Comparison of ENCODE assay signal across 28 cellular contexts in genomic region chr7:142111509-142111908, GRCh38. TPM values are rescaled to one million over a fixed set of nuclear protein-coding genes. Genes with fewer than 3 reads are reported as not detected.
DNase-seq lines count a peak whose midpoint lies in the region; ATAC-seq and TF ChIP-seq lines count a peak whose summit lies in the region.
"Had no signal": no experiment of that assay in that cellular context is flagged by ENCODE, and none has a peak within 500 bp of the region (broad histone marks: within the 10 kb centered on the region; RNA-seq: fewer than 3 reads in every experiment).

TSS of gene MGAM2 (plus strand) at chr7:142111718. CDS start at chr7:142116874, 5,156 bp downstream.

- H4K91ac ChIP-seq in H9 (ENCODE audit: insufficient read length, low read depth, low read length), result no peak within 1 kb of the TSS

- intact Hi-C loops in colonic mucosa (cut with DNase I), result loop anchor here (5.0 kb wide), 1 partner anchor 36 kb away; no protein-coding TSS in a partner anchor

- DNase-seq in H9 (no peak), NCI-H526 (lab: John Stamatoyannopoulos, UW) (peak; percentile 87 to 93), colonic mucosa (peak; percentile 46), neural crest cell (ENCODE audit: low read depth, low spot score) (no peak), NCI-H1417 treated with DMSO at 0.1 percent for 48 hours (lab: John Stamatoyannopoulos, UW) (no peak), erythroblast (lab: John Stamatoyannopoulos, UW) (no peak)
- DNase-seq in activated T-cell treated with anti-CD3 and anti-CD28 coated beads, Interleukin-2, amount 50 U/mL, for 72 hours, result no peak
- DNase-seq: activated CD8-positive, alpha-beta T cell treated with anti-CD3 and anti-CD28 coated beads, Interleukin-2, amount 10 ng/mL, durations not matched to agents 7 days and 5 days; activated naive CD4-positive, alpha-beta T cell treated with anti-CD3 and anti-CD28 coated beads for 36 hours; activated T-cell treated with anti-CD3 and anti-CD28 coated beads, Interleukin-2, amount 50 U/mL, for 1 hour; amygdala; CD4-positive, CD25-positive, alpha-beta regulatory T cell; DMS79; dorsolateral prefrontal cortex; GM23248; natural killer cell; NCI-H1092 treated with DMSO at 0.1 percent for 48 hours; NCI-H2107; NCI-H524 treated with DMSO at 0.1 percent for 48 hours; stimulated activated CD4-positive, alpha-beta T cell treated with anti-CD3 and anti-CD28 coated beads, Interleukin-1b, Interleukin-23, amount 100 ng/mL, for 48 hours; stimulated activated naive CD4-positive, alpha-beta T cell; thyroid gland had no signal

- H3K27ac ChIP-seq in H9 (ENCODE audit: insufficient read length, low read depth, low read length) (no peak within 1 kb of the TSS), colonic mucosa (no peak within 1 kb of the TSS)
- H3K27ac ChIP-seq: cardiac muscle cell, dorsolateral prefrontal cortex, GM23248, KMS-11, thyroid gland had no signal

- H3K27me3 Mint-ChIP-seq in H9 (ENCODE audit: low read depth) (no peaks in the 10 kb centered on the region), neural crest cell (ENCODE audit: low read depth) (peaks cover 6% of the 10 kb centered on the region)
- peaks cover 4% of the 10 kb centered on the region for H3K27me3 Mint-ChIP-seq in activated T-cell treated with anti-CD3 and anti-CD28 coated beads, Interleukin-2, amount 50 U/mL, for 72 hours (ENCODE audit: low read depth)
- H3K27me3 Mint-ChIP-seq: CD4-positive, CD25-positive, alpha-beta regulatory T cell had no signal

- peak within 1 kb of the TSS; percentile 63 for H4K5ac ChIP-seq in H9 (ENCODE audit: insufficient read length, low read depth, low read length)

- H3K9me3 Mint-ChIP-seq in H9 (no peaks in the 10 kb centered on the region), neural crest cell (peaks cover 2% of the 10 kb centered on the region)
- no peaks in the 10 kb centered on the region for H3K9me3 Mint-ChIP-seq in activated T-cell treated with anti-CD3 and anti-CD28 coated beads, Interleukin-2, amount 50 U/mL, for 72 hours
- H3K9me3 Mint-ChIP-seq: activated naive CD4-positive, alpha-beta T cell treated with anti-CD3 and anti-CD28 coated beads for 36 hours; natural killer cell; T-helper 2 cell treated with Interferon-gamma antibody and Interleukin-4, amounts not matched to agents 5 μg/mL and 100 μg/mL, for 36 hours had no signal

- no peak within 1 kb of the TSS for H3K18ac ChIP-seq in H9 (ENCODE audit: insufficient read length, low read depth, low read length)

- H3K79me2 ChIP-seq in H9 (ENCODE audit: insufficient read depth, low read length), result no peaks in the 10 kb centered on the region

- peaks cover 3% of the 10 kb centered on the region; the same call in 1 of the 2 replicates for H3K4me1 ChIP-seq in H9 (ENCODE audit: insufficient read depth, low read length)
- H3K4me1 ChIP-seq in colonic mucosa, result no peaks in the 10 kb centered on the region
- H3K4me1 ChIP-seq: thyroid gland had no signal

- H2BK120ac ChIP-seq in H9 (ENCODE audit: low read depth, low read length, poor library complexity, severe bottlenecking), result no peak within 1 kb of the TSS

- no CpG with 5 or more reads among the region's 4 CpGs for WGBS in H9 (ENCODE audit: extremely low coverage, insufficient read length, low lambda C conversion rate)

- no peaks in the 10 kb centered on the region for H3K23me2 ChIP-seq in H9 (ENCODE audit: insufficient read length, low read depth, low read length, poor library complexity, severe bottlenecking)

- no peak within 1 kb of the TSS for H2AK5ac ChIP-seq in H9 (ENCODE audit: insufficient read length, low read length)

- no peak within 1 kb of the TSS for H3K4me3 Mint-ChIP-seq in H9
- no peak within 1 kb of the TSS for H3K4me3 Mint-ChIP-seq in neural crest cell
- no peak within 1 kb of the TSS for H3K4me3 Mint-ChIP-seq in activated T-cell treated with anti-CD3 and anti-CD28 coated beads, Interleukin-2, amount 50 U/mL, for 72 hours
- H3K4me3 Mint-ChIP-seq: activated CD8-positive, alpha-beta T cell treated with anti-CD3 and anti-CD28 coated beads, Interleukin-2, amount 10 ng/mL, durations not matched to agents 7 days and 5 days; activated naive CD4-positive, alpha-beta T cell treated with anti-CD3 and anti-CD28 coated beads for 36 hours; CD4-positive, CD25-positive, alpha-beta regulatory T cell; natural killer cell; T-helper 2 cell treated with Interferon-gamma antibody and Interleukin-4, amounts not matched to agents 5 μg/mL and 100 μg/mL, for 36 hours had no signal

- H3K9ac ChIP-seq in H9 (ENCODE audit: extremely low read depth, insufficient read length, low read length) (no peak within 1 kb of the TSS), colonic mucosa (ENCODE audit: low read depth in 2 of 2, low read length in 2 of 2) (peak within 1 kb of the TSS in 1 of 2 donors; percentile 1)
- H3K9ac ChIP-seq: GM23248, KMS-11 had no signal

- no peak within 1 kb of the TSS for H3K56ac ChIP-seq in H9 (ENCODE audit: insufficient read length, low read depth, low read length)

- no peak within 1 kb of the TSS for H3T11ph ChIP-seq in H9 (ENCODE audit: low read length)

- H3K27me3 ChIP-seq in H9 (ENCODE audit: insufficient read depth, low read length) (no peaks in the 10 kb centered on the region), colonic mucosa (no peaks in the 10 kb centered on the region)
- H3K27me3 ChIP-seq: cardiac muscle cell, thyroid gland had no signal

- no peak within 1 kb of the TSS for H3K23ac ChIP-seq in H9 (ENCODE audit: insufficient read length, low read depth, low read length)

- H4K20me1 ChIP-seq in H9 (ENCODE audit: control insufficient read depth, insufficient read depth, insufficient read length), result no peaks in the 10 kb centered on the region

- no peaks in the 10 kb centered on the region for H3K36me3 ChIP-seq in colonic mucosa
- H3K36me3 ChIP-seq: cardiac muscle cell, thyroid gland had no signal

- TF ChIP-seq CTCF in H9 (conservative IDR thresholded peaks at IDR 0.05) (no peak), colonic mucosa (IDR thresholded peaks at IDR 0.05) (no peak), neural crest cell (conservative IDR thresholded peaks at IDR 0.05) (no peak)

- no peak within 1 kb of the TSS for H3K14ac ChIP-seq in H9 (ENCODE audit: insufficient read depth, low read length)

- H3K79me1 ChIP-seq in H9 (ENCODE audit: insufficient read depth, low read depth, low read length, poor library complexity, severe bottlenecking), result no peaks in the 10 kb centered on the region

- no peak within 1 kb of the TSS for H2BK5ac ChIP-seq in H9 (ENCODE audit: insufficient read length, low read length)

- TF ChIP-seq POLR2A in erythroblast (IDR thresholded peaks at IDR 0.05; ENCODE audit: low read length), result no peak

- H2BK20ac ChIP-seq in H9 (ENCODE audit: low read depth, low read length, poor library complexity, severe bottlenecking), result no peak within 1 kb of the TSS

- no peak within 1 kb of the TSS for H4K8ac ChIP-seq in H9 (replicated peaks; ENCODE audit: insufficient read length, low read depth, low read length)

- H3K4me3 ChIP-seq in colonic mucosa, result no peak within 1 kb of the TSS
- H3K4me3 ChIP-seq: cardiac muscle cell, dorsolateral prefrontal cortex, GM23248, lung, thyroid gland had no signal

- no peak within 1 kb of the TSS for H2AFZ ChIP-seq in H9 (ENCODE audit: low read length)
- H2AFZ ChIP-seq: GM23248 had no signal

- H3K36me3 Mint-ChIP-seq in H9 (ENCODE audit: insufficient read depth in 1 of 3, low read depth in 3 of 3), result no peaks in the 10 kb centered on the region
- no peaks in the 10 kb centered on the region for H3K36me3 Mint-ChIP-seq in neural crest cell (ENCODE audit: low read depth)
- H3K36me3 Mint-ChIP-seq in activated T-cell treated with anti-CD3 and anti-CD28 coated beads, Interleukin-2, amount 50 U/mL, for 72 hours (ENCODE audit: insufficient read depth in 2 of 2), result no peaks in the 10 kb centered on the region
- H3K36me3 Mint-ChIP-seq: CD4-positive, CD25-positive, alpha-beta regulatory T cell; natural killer cell had no signal

- H3K4me1 Mint-ChIP-seq in H9, result peaks cover 9 to 12% of the 10 kb centered on the region in 2 experiments
- peaks cover 13% of the 10 kb centered on the region for H3K4me1 Mint-ChIP-seq in neural crest cell
- no peaks in the 10 kb centered on the region for H3K4me1 Mint-ChIP-seq in activated T-cell treated with anti-CD3 and anti-CD28 coated beads, Interleukin-2, amount 50 U/mL, for 72 hours (ENCODE audit: low read depth)
- H3K4me1 Mint-ChIP-seq: CD4-positive, CD25-positive, alpha-beta regulatory T cell; natural killer cell had no signal

- no peak within 1 kb of the TSS for H2BK15ac ChIP-seq in H9 (ENCODE audit: low read depth, low read length)

- H3K4me2 ChIP-seq in H9 (ENCODE audit: insufficient read depth, insufficient read length, low read length), result peak within 1 kb of the TSS; percentile 36
- H3K4me2 ChIP-seq: KMS-11 had no signal

- H3K9me3 ChIP-seq in H9 (ENCODE audit: control insufficient read depth, low read depth, low read length) (no peaks in the 10 kb centered on the region), colonic mucosa (no peaks in the 10 kb centered on the region)
- H3K9me3 ChIP-seq: thyroid gland had no signal

- no peak within 1 kb of the TSS for H3K4ac ChIP-seq in H9 (ENCODE audit: low read depth, low read length)

- peak within 1 kb of the TSS in 2 of 3 experiments; percentile 1 to 6; a peak in 3 of 7 replicates for H3K27ac Mint-ChIP-seq in H9
- H3K27ac Mint-ChIP-seq in neural crest cell (ENCODE audit: unreplicated experiment), result peak within 1 kb of the TSS; percentile 90
- H3K27ac Mint-ChIP-seq in activated T-cell treated with anti-CD3 and anti-CD28 coated beads, Interleukin-2, amount 50 U/mL, for 72 hours, result no peak within 1 kb of the TSS
- H3K27ac Mint-ChIP-seq: activated CD8-positive, alpha-beta T cell treated with anti-CD3 and anti-CD28 coated beads, Interleukin-2, amount 10 ng/mL, durations not matched to agents 7 days and 5 days; activated naive CD4-positive, alpha-beta T cell treated with anti-CD3 and anti-CD28 coated beads for 36 hours; CD4-positive, CD25-positive, alpha-beta regulatory T cell; natural killer cell; T-helper 2 cell treated with Interferon-gamma antibody and Interleukin-4, amounts not matched to agents 5 μg/mL and 100 μg/mL, for 36 hours had no signal

- ATAC-seq in activated T-cell treated with anti-CD3 and anti-CD28 coated beads, Interleukin-2, amount 50 U/mL, for 72 hours (replicated peaks in 1 of 2), result no peak
- ATAC-seq: activated CD8-positive, alpha-beta T cell treated with anti-CD3 and anti-CD28 coated beads, Interleukin-2, amount 10 ng/mL, durations not matched to agents 7 days and 5 days; natural killer cell had no signal

- H2BK12ac ChIP-seq in H9 (ENCODE audit: insufficient read length, low read depth, low read length), result no peak within 1 kb of the TSS

RNA-seq across cellular contexts. Expression of gene MGAM2, which starts in this region (rescaled TPM):
- total RNA-seq in H9 (2021) (not detected in 2 replicates), colonic mucosa (10 to 100 TPM in 1 of 2 donors, 1 to 10 TPM in 1; 7.5 to 26.4 TPM), neural crest cell (0.07 TPM in 2 replicates)
- under 1 TPM; 0.02 to 0.09 TPM for total RNA-seq in activated T-cell treated with anti-CD3 and anti-CD28 coated beads, Interleukin-2, amount 50 U/mL, for 72 hours
- total RNA-seq: activated CD8-positive, alpha-beta T cell treated with anti-CD3 and anti-CD28 coated beads, Interleukin-2, amount 10 ng/mL, durations not matched to agents 7 days and 5 days; activated naive CD4-positive, alpha-beta T cell treated with anti-CD3 and anti-CD28 coated beads for 36 hours; CD4-positive, CD25-positive, alpha-beta regulatory T cell; epithelial cell of proximal tubule; frontal cortex; GM23248; thyroid gland had no signal

Comparison
In these comparisons a context has a peak if more than half of its experiments do, and no peak if none do; other contexts are left out.
1. DNase-seq: peak in NCI-H526 (2 of 2) and colonic mucosa (single experiment); none in H9 (single experiment), neural crest cell (single experiment), NCI-H1417 treated with DMSO at 0.1 percent for 48 hours (single experiment), activated T-cell treated with anti-CD3 and anti-CD28 coated beads, Interleukin-2, amount 50 U/mL, for 72 hours (0 of 2) and erythroblast (0 of 2).